Comparison of ENCODE assay signal across 1 cellular context in the genomic region with DNA sequence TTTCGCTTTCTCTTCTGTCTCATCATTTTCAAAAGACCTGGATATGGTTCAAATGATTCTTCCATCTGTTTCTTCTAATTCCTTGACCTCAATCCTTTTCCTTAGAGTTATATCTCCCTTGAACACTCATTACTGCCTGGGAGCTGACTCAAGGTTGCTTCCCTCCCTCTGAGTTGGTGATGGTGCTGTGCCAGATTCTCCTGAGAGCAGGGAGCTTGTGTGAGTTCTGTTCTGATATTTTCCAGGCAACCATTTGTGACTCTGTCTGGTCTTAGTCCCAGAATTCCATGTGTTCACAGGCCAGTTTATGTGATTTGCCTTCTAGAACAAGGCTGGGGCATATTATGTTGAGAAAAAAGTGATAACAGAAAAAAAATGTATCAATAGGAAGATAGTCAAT.
TF ChIP-seq lines count a peak whose summit lies in the region.

No MANE protein-coding gene starts in this region.

TF ChIP-seq in H1, 55 proteins besides CTCF, POLR2A, EP300 and RAD21 (continued from another document):
- no peak for TF ChIP-seq BACH1 (IDR thresholded peaks at IDR 0.05; ENCODE audit: low read length)
- no peak for TF ChIP-seq KDM5A (IDR thresholded peaks at IDR 0.05; ENCODE audit: low read length)
TF ChIP-seq in H1: peak in this region for 0.
